Comparison of ENCODE assay signal across 8 cellular contexts in genomic region chr10:72319416-72320254, GRCh38. TPM values are rescaled to one million over a fixed set of nuclear protein-coding genes. Genes with fewer than 3 reads are reported as not detected.
A peak's percentile ranks its signal among the peaks of the same experiment; 100 is the strongest.
DNase-seq lines count a peak whose midpoint lies in the region; ATAC-seq, FAIRE-seq and TF ChIP-seq lines count a peak whose summit lies in the region.

No MANE protein-coding gene starts in this region.

- peaks cover 16% of the 10 kb centered on the region for H3K27me3 Mint-ChIP-seq in neural progenitor cell (ENCODE audit: insufficient read depth, low read depth)

- no peaks in the 10 kb centered on the region for H4K20me1 ChIP-seq in neural progenitor cell (ENCODE audit: low read depth)

- no peak overlapping the region for H3K27ac ChIP-seq in neural progenitor cell
- peak overlapping the region; percentile 66 for H3K27ac ChIP-seq in stomach smooth muscle (ENCODE audit: low read length)

- peaks cover 17% of the 10 kb centered on the region for H3K4me1 ChIP-seq in neural progenitor cell
- peaks cover 48% of the 10 kb centered on the region for H3K4me1 ChIP-seq in stomach smooth muscle (ENCODE audit: control insufficient read depth, insufficient read depth, low read length)

- no peak for TF ChIP-seq CTCF in neural progenitor cell (IDR thresholded peaks at IDR 0.05)

- H3K27me3 ChIP-seq in neural progenitor cell (peaks cover 17% of the 10 kb centered on the region), stomach smooth muscle (ENCODE audit: control insufficient read depth in 1 of 2, insufficient read depth in 2 of 2, low read length in 2 of 2) (no peaks in the 10 kb centered on the region)

- in situ Hi-C loops in Caki2 (cut with HindIII; ENCODE audit: low pct_unique_long_range_greater_than_20kb, low sequenced_read_pairs): no loop called here

- H3K9me3 Mint-ChIP-seq in neural progenitor cell: no peaks in the 10 kb centered on the region

- FAIRE-seq in HTR-8/SVneo (lab: Jason Lieb, UNC) (peak; percentile 23), RCC 7860 (lab: Jason Lieb, UNC) (peak; percentile 67)

- peak overlapping the region; percentile 89 for H2AFZ ChIP-seq in neural progenitor cell (replicated peaks)

- H3K4me3 Mint-ChIP-seq in neural progenitor cell: peak overlapping the region; percentile 65

- H3K79me2 ChIP-seq in neural progenitor cell (ENCODE audit: low read depth): no peaks in the 10 kb centered on the region

- DNase-seq in Caki2 (ENCODE audit: low read depth) (peak; percentile 93), HTR-8/SVneo (ENCODE audit: insufficient read length, low spot score) (peak; percentile 81), RCC 7860 (ENCODE audit: low spot score) (peak; percentile 95), fibroblast of the conjunctiva (ENCODE audit: low read depth) (peak; percentile 88), neural progenitor cell (ENCODE audit: low spot score) (peak; percentile 85)
- DNase-seq in activated effector memory CD4-positive, alpha-beta T cell treated with Interleukin-2 at 50 U/mL for 16 hours: peak; percentile 84

- no peak overlapping the region for H3K27ac Mint-ChIP-seq in neural progenitor cell

- H3K9ac ChIP-seq in neural progenitor cell (no peak overlapping the region), stomach smooth muscle (ENCODE audit: low read length in 2 of 2) (peak overlapping the region; percentile 47 to 75)

- no peaks in the 10 kb centered on the region for H3K36me3 Mint-ChIP-seq in neural progenitor cell

- H3K4me3 ChIP-seq in neural progenitor cell (peak overlapping the region; percentile 42), stomach smooth muscle (ENCODE audit: low read length in 2 of 2) (peak overlapping the region; percentile 68 to 75)

- H3K4me2 ChIP-seq in neural progenitor cell: peak overlapping the region; percentile 72

- ATAC-seq in GM21360 (IDR thresholded peaks at IDR 0.05; ENCODE audit: unreplicated experiment): peak; percentile 48

- H3K4me1 Mint-ChIP-seq in neural progenitor cell: peaks cover 56% of the 10 kb centered on the region

- H3K36me3 ChIP-seq in neural progenitor cell (no peaks in the 10 kb centered on the region), stomach smooth muscle (ENCODE audit: control insufficient read depth in 2 of 2, insufficient read depth in 2 of 2, low read length in 2 of 2) (no peaks in the 10 kb centered on the region)

- H3K9me3 ChIP-seq in neural progenitor cell (ENCODE audit: low read depth) (no peaks in the 10 kb centered on the region), stomach smooth muscle (ENCODE audit: control insufficient read depth in 2 of 2, low read length in 2 of 2) (no peaks in the 10 kb centered on the region)

- H3F3A ChIP-seq in neural progenitor cell (ENCODE audit: low read depth): peaks cover 29% of the 10 kb centered on the region

RNA-seq across cellular contexts. Expression of gene DNAJB12, which starts 35.1 kb away (rescaled TPM):
- total RNA-seq in Caki2 (2014; rRNA removed; shearing (Covaris generic); ENCODE audit: low replicate concordance): 17.5 and 26.9 TPM in 2 replicates
- 8.8 and 16.1 TPM in 2 replicates for total RNA-seq in neural progenitor cell (ENCODE audit: low replicate concordance)

RNA-seq across cellular contexts. Expression of gene DDIT4, which starts 45.9 kb away (rescaled TPM):
- total RNA-seq in Caki2 (2014; rRNA removed; shearing (Covaris generic); ENCODE audit: low replicate concordance): 408 and 445 TPM in 2 replicates
- 257 and 436 TPM in 2 replicates for total RNA-seq in neural progenitor cell (ENCODE audit: low replicate concordance)
